Comparison of ENCODE assay signal across 1 cellular context in genomic region chr10:103493911-103494877, GRCh38.
A peak's percentile ranks its signal among the peaks of the same experiment; 100 is the strongest.
TF ChIP-seq lines count a peak whose summit lies in the region.

No MANE protein-coding gene starts in this region.

TF ChIP-seq in HEK293, 187 proteins besides CTCF, POLR2A, EP300 and RAD21 (continued from another document and continues in another):
- TF ChIP-seq PRDM2 (tag by site-specific recombination; IDR thresholded peaks at IDR 0.05; ENCODE audit: borderline replicate concordance) = no peak
- TF ChIP-seq ZNF623 (tag by site-specific recombination; IDR thresholded peaks at IDR 0.05) = no peak
- TF ChIP-seq ZNF394 (tag by site-specific recombination; IDR thresholded peaks at IDR 0.05; ENCODE audit: borderline replicate concordance) = no peak
- TF ChIP-seq ZNF214 (tag by site-specific recombination; IDR thresholded peaks at IDR 0.05; ENCODE audit: borderline replicate concordance) = no peak
- TF ChIP-seq ZNF843 (tag by site-specific recombination; IDR thresholded peaks at IDR 0.05) = no peak
- TF ChIP-seq ZBTB17 (tag by site-specific recombination; IDR thresholded peaks at IDR 0.05) = peak; percentile 92
- TF ChIP-seq WT1 (tag by site-specific recombination; IDR thresholded peaks at IDR 0.05) = 0 out of 2 replicates have a peak, but pooled peaks have one; percentile 29
- no peak for TF ChIP-seq REST (tag by site-specific recombination; IDR thresholded peaks at IDR 0.05)
- peak; percentile 67; the same call in 1 of the 2 replicates for TF ChIP-seq ZEB2 (tag by site-specific recombination; IDR thresholded peaks at IDR 0.05)
- no peak for TF ChIP-seq MYNN (tag by site-specific recombination; IDR thresholded peaks at IDR 0.05; ENCODE audit: borderline replicate concordance)
- no peak for TF ChIP-seq ZFP3 (tag by site-specific recombination; IDR thresholded peaks at IDR 0.05; ENCODE audit: low read depth)
- no peak for TF ChIP-seq ZNF513 (tag by site-specific recombination; IDR thresholded peaks at IDR 0.05)
- no peak for TF ChIP-seq ZNF791 (tag by site-specific recombination; IDR thresholded peaks at IDR 0.05)
- no peak for TF ChIP-seq ZNF311 (tag by site-specific recombination; IDR thresholded peaks at IDR 0.05; ENCODE audit: borderline replicate concordance)
- TF ChIP-seq ZNF600 (tag by site-specific recombination; IDR thresholded peaks at IDR 0.05) = peak; percentile 70; the same call in 1 of the 2 replicates
- no peak for TF ChIP-seq ZNF830 (tag by site-specific recombination; IDR thresholded peaks at IDR 0.05; ENCODE audit: low read depth)
- no peak; the same call in 1 of the 2 replicates for TF ChIP-seq BCL11B (tag by site-specific recombination; IDR thresholded peaks at IDR 0.05; ENCODE audit: low read depth)
- TF ChIP-seq, protein P1, sequence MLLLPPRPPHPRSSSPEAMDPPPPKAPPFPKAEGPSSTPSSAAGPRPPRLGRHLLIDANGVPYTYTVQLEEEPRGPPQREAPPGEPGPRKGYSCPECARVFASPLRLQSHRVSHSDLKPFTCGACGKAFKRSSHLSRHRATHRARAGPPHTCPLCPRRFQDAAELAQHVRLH (tag by site-specific recombination; IDR thresholded peaks at IDR 0.05) = no peak
- no peak for TF ChIP-seq ZNF610 (tag by site-specific recombination; IDR thresholded peaks at IDR 0.05; ENCODE audit: borderline replicate concordance)
- peak; percentile 94 for TF ChIP-seq GLIS1 (tag by site-specific recombination; IDR thresholded peaks at IDR 0.05)
- TF ChIP-seq ZFP37 (tag by site-specific recombination; IDR thresholded peaks at IDR 0.05) = no peak
- no peak for TF ChIP-seq ZNF112 (tag by site-specific recombination; IDR thresholded peaks at IDR 0.05)
- peak; percentile 17; the same call in 1 of the 2 replicates for TF ChIP-seq KLF8 (tag by site-specific recombination; IDR thresholded peaks at IDR 0.05)
- no peak for TF ChIP-seq ZNF514 (tag by site-specific recombination; IDR thresholded peaks at IDR 0.05)
- TF ChIP-seq ZNF157 (tag by site-specific recombination; IDR thresholded peaks at IDR 0.05) = no peak
- 0 out of 2 replicates have a peak, but pooled peaks have one; percentile 20 for TF ChIP-seq BCL11A (tag by site-specific recombination; IDR thresholded peaks at IDR 0.05; ENCODE audit: low read depth)
- no peak for TF ChIP-seq PRDM1 (tag by site-specific recombination; IDR thresholded peaks at IDR 0.05)
- TF ChIP-seq ZNF10 (tag by site-specific recombination; IDR thresholded peaks at IDR 0.05) = no peak
- TF ChIP-seq, protein P2, sequence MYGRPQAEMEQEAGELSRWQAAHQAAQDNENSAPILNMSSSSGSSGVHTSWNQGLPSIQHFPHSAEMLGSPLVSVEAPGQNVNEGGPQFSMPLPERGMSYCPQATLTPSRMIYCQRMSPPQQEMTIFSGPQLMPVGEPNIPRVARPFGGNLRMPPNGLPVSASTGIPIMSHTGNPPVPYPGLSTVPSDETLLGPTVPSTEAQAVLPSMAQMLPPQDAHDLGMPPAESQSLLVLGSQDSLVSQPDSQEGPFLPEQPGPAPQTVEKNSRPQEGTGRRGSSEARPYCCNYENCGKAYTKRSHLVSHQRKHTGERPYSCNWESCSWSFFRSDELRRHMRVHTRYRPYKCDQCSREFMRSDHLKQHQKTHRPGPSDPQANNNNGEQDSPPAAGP (tag by site-specific recombination; IDR thresholded peaks at IDR 0.05) = peak; percentile 54; the same call in 1 of the 2 replicates
- no peak for TF ChIP-seq ZNF274 (IDR thresholded peaks at IDR 0.05; ENCODE audit: low read length)
- TF ChIP-seq ZNF274 (tag by site-specific recombination; IDR thresholded peaks at IDR 0.05; ENCODE audit: borderline replicate concordance) = no peak
- TF ChIP-seq, protein P3, sequence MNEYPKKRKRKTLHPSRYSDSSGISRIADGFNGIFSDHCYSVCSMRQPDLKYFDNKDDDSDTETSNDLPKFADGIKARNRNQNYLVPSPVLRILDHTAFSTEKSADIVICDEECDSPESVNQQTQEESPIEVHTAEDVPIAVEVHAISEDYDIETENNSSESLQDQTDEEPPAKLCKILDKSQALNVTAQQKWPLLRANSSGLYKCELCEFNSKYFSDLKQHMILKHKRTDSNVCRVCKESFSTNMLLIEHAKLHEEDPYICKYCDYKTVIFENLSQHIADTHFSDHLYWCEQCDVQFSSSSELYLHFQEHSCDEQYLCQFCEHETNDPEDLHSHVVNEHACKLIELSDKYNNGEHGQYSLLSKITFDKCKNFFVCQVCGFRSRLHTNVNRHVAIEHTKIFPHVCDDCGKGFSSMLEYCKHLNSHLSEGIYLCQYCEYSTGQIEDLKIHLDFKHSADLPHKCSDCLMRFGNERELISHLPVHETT (tag by site-specific recombination; IDR thresholded peaks at IDR 0.05) = no peak
- peak; percentile 33; the same call in 1 of the 2 replicates for TF ChIP-seq ZBTB20 (tag by site-specific recombination; IDR thresholded peaks at IDR 0.05)
- TF ChIP-seq ZIC2 (tag by site-specific recombination; IDR thresholded peaks at IDR 0.05) = peak; percentile 97
- TF ChIP-seq ZNF548 (tag by site-specific recombination; IDR thresholded peaks at IDR 0.05) = no peak
- no peak for TF ChIP-seq ZNF138 (tag by site-specific recombination; IDR thresholded peaks at IDR 0.05; ENCODE audit: borderline replicate concordance)
- TF ChIP-seq HIC1 (tag by site-specific recombination; IDR thresholded peaks at IDR 0.05) = no peak; the same call in 1 of the 2 replicates
- TF ChIP-seq ZNF175 (tag by site-specific recombination; IDR thresholded peaks at IDR 0.05) = no peak
- peak; percentile 89 for TF ChIP-seq GLIS2 (tag by site-specific recombination; IDR thresholded peaks at IDR 0.05)
- TF ChIP-seq, protein P4, sequence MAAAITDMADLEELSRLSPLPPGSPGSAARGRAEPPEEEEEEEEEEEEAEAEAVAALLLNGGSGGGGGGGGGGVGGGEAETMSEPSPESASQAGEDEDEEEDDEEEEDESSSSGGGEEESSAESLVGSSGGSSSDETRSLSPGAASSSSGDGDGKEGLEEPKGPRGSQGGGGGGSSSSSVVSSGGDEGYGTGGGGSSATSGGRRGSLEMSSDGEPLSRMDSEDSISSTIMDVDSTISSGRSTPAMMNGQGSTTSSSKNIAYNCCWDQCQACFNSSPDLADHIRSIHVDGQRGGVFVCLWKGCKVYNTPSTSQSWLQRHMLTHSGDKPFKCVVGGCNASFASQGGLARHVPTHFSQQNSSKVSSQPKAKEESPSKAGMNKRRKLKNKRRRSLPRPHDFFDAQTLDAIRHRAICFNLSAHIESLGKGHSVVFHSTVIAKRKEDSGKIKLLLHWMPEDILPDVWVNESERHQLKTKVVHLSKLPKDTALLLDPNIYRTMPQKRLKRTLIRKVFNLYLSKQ (tag by site-specific recombination; IDR thresholded peaks at IDR 0.05; ENCODE audit: borderline replicate concordance) = no peak
- TF ChIP-seq ZNF658 (tag by site-specific recombination; IDR thresholded peaks at IDR 0.05) = no peak
- TF ChIP-seq ZNF133 (tag by site-specific recombination; IDR thresholded peaks at IDR 0.05) = no peak
- no peak for TF ChIP-seq ZSCAN18 (tag by site-specific recombination; IDR thresholded peaks at IDR 0.05)
